Comparison of ENCODE assay signal across 24 cellular contexts in the genomic region with DNA sequence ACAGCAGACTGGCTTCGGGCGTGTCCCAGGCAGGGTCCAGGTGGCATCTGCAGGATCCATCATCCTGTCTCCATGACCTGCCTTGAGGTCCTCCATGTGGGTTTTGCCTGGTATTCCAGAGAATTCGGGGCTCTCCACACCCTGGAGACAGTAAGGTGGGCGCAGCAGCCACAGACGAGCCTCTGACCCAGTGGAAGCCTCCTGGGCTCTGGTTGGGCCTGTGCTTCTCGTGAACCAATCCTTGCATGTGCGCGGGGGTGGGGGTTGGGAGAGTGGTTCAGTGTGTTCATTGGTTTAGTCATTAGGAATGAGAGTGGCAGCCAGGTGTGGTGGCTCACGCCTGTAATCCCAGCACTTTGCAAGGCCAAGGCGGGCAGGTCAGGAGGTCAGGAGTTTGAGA.
"Had no signal": no experiment of that assay in that cellular context is flagged by ENCODE, and none has a peak within 500 bp of the region (broad histone marks: within the 10 kb centered on the region; RNA-seq: fewer than 3 reads in every experiment).

No MANE protein-coding gene starts in this region.

- DNase-seq: activated CD4-positive, alpha-beta T cell treated with anti-CD3 and anti-CD28 coated beads, Interleukin-2, amount 50 U/mL, for 1 hour; activated CD4-positive, CD25-positive, alpha-beta regulatory T cell treated with anti-CD3 and anti-CD28 coated beads, Interleukin-2, amount 50 U/mL, for 72 hours; activated CD8-positive, alpha-beta memory T cell treated with anti-CD3 and anti-CD28 coated beads for 24 hours; activated CD8-positive, alpha-beta memory T cell treated with anti-CD3 and anti-CD28 coated beads, Interleukin-2, amount 50 U/mL, for 4 hours; activated T-cell treated with anti-CD3 and anti-CD28 coated beads, Interleukin-2, amount 50 U/mL, for 24 hours; aorta; dermis blood vessel endothelial cell; effector CD8-positive, alpha-beta T cell; erythroblast; foreskin fibroblast; glutamatergic neuron; hippocampal formation; left ventricle myocardium superior; nephron progenitor cell; occipital lobe; small intestine; stimulated activated CD4-positive, alpha-beta T cell treated with anti-CD3 and anti-CD28 coated beads, Interleukin-15, amount 100 ng/mL, for 24 hours; stimulated activated naive CD4-positive, alpha-beta T cell treated with Interleukin-2 at 50 U/mL for 16 hours; WERI-Rb-1 had no signal

- H3K36me3 Mint-ChIP-seq: brain had no signal

- H3K27ac Mint-ChIP-seq: activated T-helper 17 cell treated with anti-CD3 and anti-CD28 coated beads, Interleukin-2, amount 50 U/mL, for 72 hours; nephron progenitor cell had no signal

- H3K36me3 ChIP-seq: WERI-Rb-1 had no signal

- ATAC-seq: activated naive CD4-positive, alpha-beta T cell treated with anti-CD3 and anti-CD28 coated beads, Interleukin-2, amount 50 U/mL, for 72 hours; activated T-helper 17 cell treated with anti-CD3 and anti-CD28 coated beads, Interleukin-2, amount 50 U/mL, for 72 hours; left ventricle myocardium superior; sciatic nerve had no signal

- H3K27ac ChIP-seq: WERI-Rb-1 had no signal

- H3K9me3 Mint-ChIP-seq: activated naive CD4-positive, alpha-beta T cell treated with anti-CD3 and anti-CD28 coated beads, Interleukin-2, amount 50 U/mL, for 72 hours; activated T-cell treated with anti-CD3 and anti-CD28 coated beads, Interleukin-2, amount 50 U/mL, for 24 hours; activated T-helper 17 cell treated with anti-CD3 and anti-CD28 coated beads, Interleukin-2, amount 50 U/mL, for 72 hours; nephron progenitor cell; T-helper 2 cell treated with Interferon-gamma antibody and Interleukin-4, amounts not matched to agents 5 μg/mL and 100 μg/mL, for 36 hours had no signal

- H3K4me3 Mint-ChIP-seq: activated T-cell treated with anti-CD3 and anti-CD28 coated beads, Interleukin-2, amount 50 U/mL, for 24 hours; activated T-helper 17 cell treated with anti-CD3 and anti-CD28 coated beads, Interleukin-2, amount 50 U/mL, for 72 hours; brain; nephron progenitor cell; T-helper 2 cell treated with Interferon-gamma antibody and Interleukin-4, amounts not matched to agents 5 μg/mL and 100 μg/mL, for 36 hours had no signal

- H3K27me3 Mint-ChIP-seq: activated T-cell treated with anti-CD3 and anti-CD28 coated beads, Interleukin-2, amount 50 U/mL, for 24 hours; activated T-helper 17 cell treated with anti-CD3 and anti-CD28 coated beads, Interleukin-2, amount 50 U/mL, for 72 hours; brain had no signal
